1 cellular context compared by ENCODE assay signal in the genomic region with DNA sequence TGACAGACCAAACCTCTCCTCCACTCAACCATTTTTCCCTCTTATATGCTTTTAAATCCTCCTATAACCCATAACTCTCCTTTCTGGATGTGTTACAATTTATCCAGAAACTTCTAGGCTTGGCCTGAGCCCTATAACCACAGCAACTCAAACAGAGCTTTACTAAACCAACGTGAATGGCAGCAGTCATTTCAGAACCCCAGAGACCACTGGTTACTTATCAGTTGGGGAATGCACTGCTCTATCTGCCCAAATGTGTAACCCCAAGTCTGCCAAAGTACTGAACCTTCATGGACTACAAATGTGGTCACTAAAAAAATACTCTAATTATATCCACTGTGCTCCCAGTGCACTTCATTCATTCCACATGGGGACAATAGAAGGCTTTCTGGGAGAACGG.
TF ChIP-seq lines count a peak whose summit lies in the region.

No MANE protein-coding gene starts in this region.

TF ChIP-seq in K562, 482 proteins besides CTCF, POLR2A, EP300 and RAD21:
- TF ChIP-seq ZFX (CRISPR knock-in tag; IDR thresholded peaks at IDR 0.05) = no peak
- TF ChIP-seq, protein P1, sequence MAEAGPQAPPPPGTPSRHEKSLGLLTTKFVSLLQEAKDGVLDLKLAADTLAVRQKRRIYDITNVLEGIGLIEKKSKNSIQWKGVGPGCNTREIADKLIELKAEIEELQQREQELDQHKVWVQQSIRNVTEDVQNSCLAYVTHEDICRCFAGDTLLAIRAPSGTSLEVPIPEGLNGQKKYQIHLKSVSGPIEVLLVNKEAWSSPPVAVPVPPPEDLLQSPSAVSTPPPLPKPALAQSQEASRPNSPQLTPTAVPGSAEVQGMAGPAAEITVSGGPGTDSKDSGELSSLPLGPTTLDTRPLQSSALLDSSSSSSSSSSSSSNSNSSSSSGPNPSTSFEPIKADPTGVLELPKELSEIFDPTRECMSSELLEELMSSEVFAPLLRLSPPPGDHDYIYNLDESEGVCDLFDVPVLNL (CRISPR knock-in tag; IDR thresholded peaks at IDR 0.05; ENCODE audit: low read depth) = no peak
